ENCODE assay signal across 8 cellular contexts in genomic region chr10:17257466-17258321, GRCh38. TPM values are rescaled to one million over a fixed set of nuclear protein-coding genes. Genes with fewer than 3 reads are reported as not detected.
DNase-seq lines count a peak whose midpoint lies in the region; ATAC-seq lines count a peak whose summit lies in the region.

No MANE protein-coding gene starts in this region.

- H2AK5ac ChIP-seq in neuronal stem cell (ENCODE audit: low read depth, low read length) = no peak overlapping the region

- peak; percentile 81 for ATAC-seq in GM18858 (IDR thresholded peaks at IDR 0.05; ENCODE audit: unreplicated experiment)
- ATAC-seq in HG03460 (IDR thresholded peaks at IDR 0.05; ENCODE audit: unreplicated experiment) = peak; percentile 76
- ATAC-seq in activated T-helper 17 cell treated with anti-CD3 and anti-CD28 coated beads, Interleukin-2, amount 50 U/mL, for 72 hours (replicated peaks) = peak; percentile 74

- H3K4me1 ChIP-seq in BLaER1 treated with 17β-estradiol and CSF1 and Interleukin-3, amounts not matched to agents 10 nM and 100 nM = peaks cover 0 to 24% (median 11%) of the 10 kb centered on the region in 10 experiments; a peak in 13 of 20 replicates
- H3K4me1 ChIP-seq in neuronal stem cell (ENCODE audit: control insufficient read depth in 2 of 2, insufficient read depth in 1 of 2, low read depth in 1 of 2, low read length in 2 of 2) = peaks cover 3% of the 10 kb centered on the region in 2 donors

- H3K23ac ChIP-seq in neuronal stem cell (ENCODE audit: low read depth, low read length, poor library complexity) = no peak overlapping the region

- peak overlapping the region; percentile 39 for H3K4me3 Mint-ChIP-seq in activated T-helper 17 cell treated with anti-CD3 and anti-CD28 coated beads, Interleukin-2, amount 50 U/mL, for 72 hours

- H3K18ac ChIP-seq in neuronal stem cell (ENCODE audit: low read length) = no peak overlapping the region

- peaks cover 50 to 66% (median 56%) of the 10 kb centered on the region in 11 experiments for H3K9me3 ChIP-seq in BLaER1 treated with 17β-estradiol and CSF1 and Interleukin-3, amounts not matched to agents 10 nM and 100 nM (replicated peaks in 1 of 11)
- peaks cover 4 to 35% of the 10 kb centered on the region in 2 donors for H3K9me3 ChIP-seq in neuronal stem cell (replicated peaks in 1 of 2; ENCODE audit: control insufficient read depth in 2 of 2, insufficient read depth in 1 of 2, low read depth in 1 of 2, low read length in 2 of 2)

- H3K27me3 Mint-ChIP-seq in activated T-helper 17 cell treated with anti-CD3 and anti-CD28 coated beads, Interleukin-2, amount 50 U/mL, for 72 hours = no peaks in the 10 kb centered on the region

- no peak overlapping the region for H2BK120ac ChIP-seq in neuronal stem cell (ENCODE audit: low read depth, low read length)

- H3K27me3 ChIP-seq in BLaER1 treated with 17β-estradiol and CSF1 and Interleukin-3, amounts not matched to agents 10 nM and 100 nM = no peaks in the 10 kb centered on the region
- H3K27me3 ChIP-seq in neuronal stem cell (ENCODE audit: control insufficient read depth in 3 of 3, insufficient read depth in 3 of 3, low read depth in 1 of 3, low read length in 3 of 3) = no peaks in the 10 kb centered on the region

- H2AFZ ChIP-seq in neuronal stem cell (ENCODE audit: low read length) = peak overlapping the region; percentile 91

- no peak overlapping the region for H3K14ac ChIP-seq in neuronal stem cell (ENCODE audit: low read length)

- H2BK15ac ChIP-seq in neuronal stem cell (ENCODE audit: low read length) = no peak overlapping the region

- no peak overlapping the region for H4K91ac ChIP-seq in neuronal stem cell (ENCODE audit: low read depth, low read length, poor library complexity)

- H3K4ac ChIP-seq in neuronal stem cell (ENCODE audit: low read length) = no peak overlapping the region

- no peak overlapping the region for H3K4me3 ChIP-seq in BLaER1 treated with 17β-estradiol and CSF1 and Interleukin-3, amounts not matched to agents 10 nM and 100 nM
- H3K4me3 ChIP-seq in neuronal stem cell (ENCODE audit: low read length in 2 of 2) = no peak overlapping the region

- H3K9ac ChIP-seq in BLaER1 treated with 17β-estradiol and CSF1 and Interleukin-3, amounts not matched to agents 10 nM and 100 nM = peak overlapping the region in 9 of 11 experiments; percentile 30 to 64 (median 40); a peak in 12 of 22 replicates
- no peak overlapping the region for H3K9ac ChIP-seq in neuronal stem cell (ENCODE audit: low read depth, low read length, poor library complexity)

- H3K36me3 ChIP-seq in BLaER1 treated with 17β-estradiol and CSF1 and Interleukin-3, amounts not matched to agents 10 nM and 100 nM = no peaks in the 10 kb centered on the region; a peak in 1 of 22 replicates
- H3K36me3 ChIP-seq in neuronal stem cell (replicated peaks in 1 of 2; ENCODE audit: control insufficient read depth in 2 of 2, insufficient read depth in 2 of 2, low read length in 2 of 2) = peaks cover 0 to 1% of the 10 kb centered on the region in 2 donors

- H2BK12ac ChIP-seq in neuronal stem cell (ENCODE audit: low read length) = no peak overlapping the region

- H3K27ac Mint-ChIP-seq in activated T-helper 17 cell treated with anti-CD3 and anti-CD28 coated beads, Interleukin-2, amount 50 U/mL, for 72 hours = no peak overlapping the region

- no peaks in the 10 kb centered on the region for H3K9me3 Mint-ChIP-seq in activated T-helper 17 cell treated with anti-CD3 and anti-CD28 coated beads, Interleukin-2, amount 50 U/mL, for 72 hours

- H3K36me3 Mint-ChIP-seq in activated T-helper 17 cell treated with anti-CD3 and anti-CD28 coated beads, Interleukin-2, amount 50 U/mL, for 72 hours (ENCODE audit: low read depth) = no peaks in the 10 kb centered on the region

- no CpG with 5 or more reads among the region's 8 CpGs for WGBS in neuronal stem cell (ENCODE audit: extremely low coverage in 2 of 2, insufficient read length in 2 of 2, insufficient replicate concordance in 1 of 2), 2 donors

- peak overlapping the region in 5 of 11 experiments; percentile 7 to 47 (median 24); a peak in 4 of 22 replicates for H3K27ac ChIP-seq in BLaER1 treated with 17β-estradiol and CSF1 and Interleukin-3, amounts not matched to agents 10 nM and 100 nM
- H3K27ac ChIP-seq in neuronal stem cell (replicated peaks; ENCODE audit: low read length) = no peak overlapping the region

- H3K4me2 ChIP-seq in BLaER1 treated with 17β-estradiol and CSF1 and Interleukin-3, amounts not matched to agents 10 nM and 100 nM = peak overlapping the region in 10 of 11 experiments; percentile 9 to 70 (median 41); a peak in 14 of 22 replicates
- H3K4me2 ChIP-seq in neuronal stem cell (ENCODE audit: insufficient read depth, low read length, poor library complexity, severe bottlenecking) = no peak overlapping the region

- H4K20me1 ChIP-seq in BLaER1 treated with 17β-estradiol and CSF1 and Interleukin-3, amounts not matched to agents 10 nM and 100 nM = no peaks in the 10 kb centered on the region

- DNase-seq in OCI-M1 (lab: John Stamatoyannopoulos, UW) (peak; percentile 90), fibroblast of the conjunctiva (ENCODE audit: low read depth) (peak; percentile 77), neuronal stem cell (ENCODE audit: low spot score) (peak; percentile 67), ureter (ENCODE audit: low spot score) (peak; percentile 72)

- peaks cover 5% of the 10 kb centered on the region for H3K4me1 Mint-ChIP-seq in activated T-helper 17 cell treated with anti-CD3 and anti-CD28 coated beads, Interleukin-2, amount 50 U/mL, for 72 hours

- no peak overlapping the region for H4K8ac ChIP-seq in neuronal stem cell (ENCODE audit: low read depth, low read length)

- H3K79me1 ChIP-seq in neuronal stem cell (ENCODE audit: low read depth, low read length) = no peaks in the 10 kb centered on the region

- H2BK5ac ChIP-seq in neuronal stem cell (ENCODE audit: low read length) = no peak overlapping the region

RNA-seq across cellular contexts. Expression of gene VIM, which starts 29.7 kb away (rescaled TPM):
- total RNA-seq in activated T-helper 17 cell treated with anti-CD3 and anti-CD28 coated beads, Interleukin-2, amount 50 U/mL, for 72 hours = 1,000 to 10,000 TPM; 1,131 to 1,699 TPM
- 689 TPM for polyA plus RNA-seq in neuronal stem cell (2013, experiment 1 of 2)
- polyA plus RNA-seq in neuronal stem cell (2013, experiment 2 of 2) = 669 TPM
- 569 TPM for total RNA-seq in ureter

RNA-seq across cellular contexts. Expression of gene TRDMT1, which starts 56.2 kb away (rescaled TPM):
- total RNA-seq in activated T-helper 17 cell treated with anti-CD3 and anti-CD28 coated beads, Interleukin-2, amount 50 U/mL, for 72 hours = 1 to 10 TPM; 3.3 to 6.7 TPM
- 14.4 TPM for polyA plus RNA-seq in neuronal stem cell (2013, experiment 1 of 2)
- polyA plus RNA-seq in neuronal stem cell (2013, experiment 2 of 2) = 14.9 TPM
- 12.9 TPM for total RNA-seq in ureter
